Comparison of ENCODE assay signal across 8 cellular contexts in the genomic region with DNA sequence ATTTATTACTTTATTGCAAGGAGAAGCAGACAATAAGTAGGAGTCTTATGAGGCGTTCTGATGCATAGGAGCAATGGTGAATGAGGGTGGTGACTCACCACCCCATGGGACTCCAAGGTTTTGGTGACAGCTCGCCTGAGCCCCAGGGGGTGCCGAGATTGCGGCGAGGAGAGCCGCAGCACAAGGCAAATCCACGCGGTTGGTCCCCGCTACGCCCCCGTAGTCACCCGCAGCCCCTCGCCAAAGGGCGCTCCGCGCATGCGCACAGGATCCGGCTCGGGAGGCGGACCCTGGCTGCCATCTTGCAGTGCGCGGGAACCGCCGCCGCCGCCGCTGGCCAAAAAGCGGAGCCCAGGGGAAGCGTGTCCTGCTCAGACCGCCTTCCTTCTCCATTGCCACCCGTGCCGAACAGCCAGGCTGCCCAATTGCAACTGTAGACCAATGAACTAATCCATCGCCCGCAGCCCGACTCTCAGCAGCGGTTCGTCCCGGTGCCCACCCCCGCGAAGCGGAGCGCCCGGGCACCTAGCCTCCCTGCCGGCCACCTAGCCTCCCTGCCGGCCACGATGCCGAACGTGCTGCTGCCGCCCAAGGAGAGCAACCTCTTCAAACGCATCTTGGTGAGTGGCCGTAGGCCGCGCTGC. TPM values are rescaled to one million over a fixed set of nuclear protein-coding genes. Genes with fewer than 3 reads are reported as not detected.
DNase-seq lines count a peak whose midpoint lies in the region; ATAC-seq, FAIRE-seq and TF ChIP-seq lines count a peak whose summit lies in the region.

A gene (plus strand): TSS at position 305 of the 644 bp plus-strand sequence. CDS start 262 bp downstream, at position 567.

- intact Hi-C loops in heart left ventricle (cut with DNase I) = loop anchor here in 1 of 10 donors (5.0 kb wide), 1 partner anchor 49 kb away; a partner anchor contains a TSS
- intact Hi-C loops in transverse colon (cut with DNase I; ENCODE audit: low total_unique reads) = no loop called here

- peak within 1 kb of the TSS; percentile 52 to 97 (median 92) for H3K27ac ChIP-seq in heart left ventricle
- H3K27ac ChIP-seq in transverse colon = peak within 1 kb of the TSS; percentile 92 to 97 (median 94)

- TF ChIP-seq POLR2A in GM12891 (IDR thresholded peaks at IDR 0.05; ENCODE audit: low read depth, low read length) (peak; percentile 59), heart left ventricle (IDR thresholded peaks at IDR 0.05) (peak in 1 of 2 donors; percentile 58), transverse colon (IDR thresholded peaks at IDR 0.05) (peak; percentile 58)

- TF ChIP-seq CTCF in heart left ventricle (IDR thresholded peaks at IDR 0.05) (peak in 3 of 12 donors; percentile 15 to 25 (median 23)), transverse colon (IDR thresholded peaks at IDR 0.05) (peak in 2 of 5 experiments; percentile 27 to 41)

- H3K4me3 ChIP-seq in adipocyte (ENCODE audit: low read length) (peak within 1 kb of the TSS; percentile 96), heart left ventricle (peak within 1 kb of the TSS; percentile 64 to 100 (median 80)), transverse colon (peak within 1 kb of the TSS; percentile 40 to 92 (median 85))

- in situ Hi-C loops in transverse colon (cut with MboI; ENCODE audit: low pct_ligation_motif_present in 1 of 4, low pct_unique_long_range_greater_than_20kb in 1 of 4, low sequenced_read_pairs in 3 of 4) = no loop called here

- 0 to 2% (median 1%) methylated on average over 14 to 53 of the region's 53 CpGs for WGBS in heart left ventricle, 4 donors
- WGBS in transverse colon (ENCODE audit: low coverage in 1 of 2), 2 donors = 0% methylated on average over 25 of the region's 53 CpGs; no CpG with 5 or more reads in 1 of the 2 donors

- H3K4me1 ChIP-seq in adipocyte (ENCODE audit: control insufficient read depth, insufficient read depth, low read length) (peaks cover 24% of the 10 kb centered on the region), heart left ventricle (peaks cover 0 to 45% (median 27%) of the 10 kb centered on the region in 12 donors), transverse colon (peaks cover 0 to 33% (median 11%) of the 10 kb centered on the region in 4 donors)

- no peaks in the 10 kb centered on the region for H3K27me3 ChIP-seq in adipocyte (replicated peaks; ENCODE audit: control insufficient read depth, insufficient read depth, low read length)
- H3K27me3 ChIP-seq in heart left ventricle = no peaks in the 10 kb centered on the region
- H3K27me3 ChIP-seq in transverse colon = no peaks in the 10 kb centered on the region

- no peaks in the 10 kb centered on the region for H3K36me3 ChIP-seq in adipocyte (ENCODE audit: control insufficient read depth, insufficient read depth, low read length, severe bottlenecking)
- H3K36me3 ChIP-seq in heart left ventricle = no peaks in the 10 kb centered on the region
- no peaks in the 10 kb centered on the region for H3K36me3 ChIP-seq in transverse colon

- H3K9me3 ChIP-seq in adipocyte (ENCODE audit: control insufficient read depth, low read length) = no peaks in the 10 kb centered on the region
- no peaks in the 10 kb centered on the region for H3K9me3 ChIP-seq in heart left ventricle
- H3K9me3 ChIP-seq in transverse colon = no peaks in the 10 kb centered on the region

- peak within 1 kb of the TSS; percentile 94 for H3K9ac ChIP-seq in adipocyte (ENCODE audit: low read length)

- DNase-seq in GM12891 (ENCODE audit: insufficient read length, low spot score) = peak; percentile 89
- DNase-seq in NCI-H1417 treated with DMSO at 0.1 percent for 48 hours (lab: John Stamatoyannopoulos, UW) = peak; percentile 43
- DNase-seq in T follicular helper cell (ENCODE audit: low read depth) = peak; percentile 89
- peak; percentile 93 for DNase-seq in adipocyte (ENCODE audit: low read depth)
- peak; percentile 93 to 97 (median 94) for DNase-seq in heart left ventricle
- DNase-seq in pons (ENCODE audit: low spot score) = peak; percentile 81
- peak; percentile 89 for DNase-seq in transverse colon

- peak; percentile 98 for FAIRE-seq in GM12891 (lab: Jason Lieb, UNC)

- ATAC-seq in HG02763 (IDR thresholded peaks at IDR 0.05; ENCODE audit: unreplicated experiment) = peak; percentile 78
- peak; percentile 90 to 96 (median 94) for ATAC-seq in heart left ventricle

- TF ChIP-seq EP300 in transverse colon (IDR thresholded peaks at IDR 0.05; ENCODE audit: low read depth) = no peak

TF ChIP-seq in GM12891, 5 proteins besides CTCF, POLR2A, EP300 and RAD21:
- TF ChIP-seq SPI1 (IDR thresholded peaks at IDR 0.05; ENCODE audit: low read depth, low read length) (no peak), TAF1 (IDR thresholded peaks at IDR 0.05; ENCODE audit: low read depth, low read length) (peak; percentile 27; the same call in 1 of the 2 replicates), POLR2AphosphoS5 (IDR thresholded peaks at IDR 0.05; ENCODE audit: low read depth, low read length) (peak; percentile 60; the same call in 1 of the 2 replicates), PAX5 (IDR thresholded peaks at IDR 0.05; ENCODE audit: insufficient read depth, low read length, severe bottlenecking) (no peak), POU2F2 (IDR thresholded peaks at IDR 0.05; ENCODE audit: low read depth, low read length) (no peak)

RNA-seq across cellular contexts. Expression of the gene that starts here (rescaled TPM):
- polyA plus RNA-seq in GM12891 (2012; ENCODE audit: low read depth, missing spikeins) = 5.2 TPM
- 10 to 100 TPM in 1 of 9 donors, 1 to 10 TPM in 8; 4.2 to 10.7 (median 7.7) TPM for total RNA-seq in heart left ventricle
- polyA plus RNA-seq in heart left ventricle = 1 to 10 TPM; 3.6 to 6.2 TPM
- 10 to 100 TPM in 3 of 4 donors, 1 to 10 TPM in 1; 9.1 to 38.6 (median 19.6) TPM for total RNA-seq in transverse colon

Comparison
In these comparisons a context has a peak if more than half of its experiments do, and no peak if none do; other contexts are left out.
1. Peak in every context shown above with its lines: DNase-seq, ATAC-seq, H3K4me3 ChIP-seq and H3K27ac ChIP-seq.
2. DNase-seq: peak in every context shown above with its lines; median percentile 94 in heart left ventricle; 93 in adipocyte; 89 in GM12891; 89 in T follicular helper cell; 89 in transverse colon; 81 in pons; 43 in NCI-H1417 treated with DMSO at 0.1 percent for 48 hours.